ENCODE assay signal across 10 cellular contexts in the genomic region with DNA sequence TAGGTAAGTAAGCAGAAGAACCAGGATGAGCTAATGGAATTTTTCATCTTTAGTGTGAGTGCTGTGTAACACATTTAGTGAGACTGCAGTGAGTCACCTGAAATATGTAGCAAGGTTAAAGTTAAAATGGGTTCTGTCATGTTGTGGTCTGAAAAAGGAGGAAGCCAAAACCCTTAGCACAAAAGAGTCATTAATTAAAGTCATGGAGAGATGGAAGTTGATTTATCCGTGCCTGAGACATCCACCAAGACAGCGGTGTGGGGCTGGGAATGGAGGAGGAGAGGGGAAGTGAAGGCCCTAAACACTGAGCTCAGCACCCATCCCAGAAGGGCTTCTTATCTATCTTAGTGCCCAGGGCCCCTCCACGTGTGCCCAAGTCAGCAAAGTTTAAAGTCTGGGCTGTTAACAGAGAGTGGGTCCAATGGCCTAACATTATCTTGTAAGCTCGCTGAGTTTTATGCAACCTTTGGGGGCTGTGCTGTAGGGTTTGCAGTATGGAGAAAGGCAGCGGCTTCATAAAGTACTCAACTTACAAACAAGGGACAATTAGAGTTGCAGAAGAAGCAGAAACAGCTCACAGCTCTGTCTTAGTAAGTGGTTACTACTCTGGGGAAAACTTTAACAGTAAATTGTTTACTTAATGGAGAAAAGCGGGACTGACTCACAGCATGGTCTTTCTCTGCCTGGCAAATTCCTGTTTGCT. TPM values are rescaled to one million over a fixed set of nuclear protein-coding genes. Genes with fewer than 3 reads are reported as not detected.
DNase-seq lines count a peak whose midpoint lies in the region; ATAC-seq and TF ChIP-seq lines count a peak whose summit lies in the region.
"Had no signal": no experiment of that assay in that cellular context is flagged by ENCODE, and none has a peak within 500 bp of the region (broad histone marks: within the 10 kb centered on the region; RNA-seq: fewer than 3 reads in every experiment).

No MANE protein-coding gene starts in this region.

- WGBS in right lobe of liver (ENCODE audit: insufficient coverage, low coverage, low lambda C conversion rate, missing lambda C conversion rate) = 59% methylated on average over 6 of the region's 6 CpGs

- peaks cover 0 to 15% (median 7%) of the 10 kb centered on the region in 4 donors for H3K36me3 ChIP-seq in right lobe of liver

- TF ChIP-seq CTCF in AG04450 (IDR thresholded peaks at IDR 0.05; ENCODE audit: low read depth, low read length) = no peak
- TF ChIP-seq CTCF in right lobe of liver (IDR thresholded peaks at IDR 0.05) = no peak

- no peak for TF ChIP-seq POLR2A in right lobe of liver (IDR thresholded peaks at IDR 0.05)

- in situ Hi-C loops in KBM-7 (cut with MboI; ENCODE audit: low pct_unique_long_range_greater_than_20kb, low sequenced_read_pairs) = no loop called here

- no peaks in the 10 kb centered on the region for H3K27me3 Mint-ChIP-seq in activated naive CD8-positive, alpha-beta T cell treated with anti-CD3 and anti-CD28 coated beads, Interleukin-2, amount 50 U/mL, for 24 hours

- H3K36me3 Mint-ChIP-seq in activated naive CD8-positive, alpha-beta T cell treated with anti-CD3 and anti-CD28 coated beads, Interleukin-2, amount 50 U/mL, for 24 hours (ENCODE audit: low read depth) = peaks cover 43% of the 10 kb centered on the region

- H3K4me1 Mint-ChIP-seq in activated naive CD8-positive, alpha-beta T cell treated with anti-CD3 and anti-CD28 coated beads, Interleukin-2, amount 50 U/mL, for 24 hours = peaks cover 22% of the 10 kb centered on the region

- CTCF ChIA-PET in AG04450 (lab: Charles Lee) = interaction anchor here (0.8 to 2.7 kb wide), 4 partner anchors 36 to 136 kb away, joined by 3 to 7 read pairs (median 6); no protein-coding TSS in a partner anchor

- H3K27ac ChIP-seq in AG04450 (ENCODE audit: low read depth, low read length) (peak overlapping the region; percentile 96), right lobe of liver (no peak overlapping the region)

- H3K9me3 Mint-ChIP-seq in activated naive CD8-positive, alpha-beta T cell treated with anti-CD3 and anti-CD28 coated beads, Interleukin-2, amount 50 U/mL, for 24 hours = no peaks in the 10 kb centered on the region

- H3K4me1 ChIP-seq in right lobe of liver = peaks cover 0 to 3% (median 0%) of the 10 kb centered on the region in 4 donors

- peak overlapping the region; percentile 29; the same call in 1 of the 2 replicates for H3K4me3 ChIP-seq in AG04450 (ENCODE audit: low read depth, low read length)
- H3K4me3 ChIP-seq in right lobe of liver = no peak overlapping the region

- H3K27ac Mint-ChIP-seq in activated naive CD8-positive, alpha-beta T cell treated with anti-CD3 and anti-CD28 coated beads, Interleukin-2, amount 50 U/mL, for 24 hours = peak overlapping the region; percentile 50

- intact Hi-C loops in right lobe of liver (cut with DNase I) = no loop called here

- H3K9me3 ChIP-seq in AG04450 (ENCODE audit: control insufficient read depth, insufficient read depth, low read length) (no peaks in the 10 kb centered on the region), right lobe of liver (no peaks in the 10 kb centered on the region)

- no peak overlapping the region for H3K4me3 Mint-ChIP-seq in activated naive CD8-positive, alpha-beta T cell treated with anti-CD3 and anti-CD28 coated beads, Interleukin-2, amount 50 U/mL, for 24 hours

- DNase-seq in AG04450 (ENCODE audit: low read depth, low spot score) (peak; percentile 61), KBM-7 (peak; percentile 73), right lobe of liver (peak in 1 of 3 donors; percentile 20), NCI-H1417 (lab: John Stamatoyannopoulos, UW) (no peak), NCI-H2171 treated with DMSO at 0.1 percent for 48 hours (lab: John Stamatoyannopoulos, UW) (no peak)
- DNase-seq in activated naive CD8-positive, alpha-beta T cell treated with anti-CD3 and anti-CD28 coated beads, Interleukin-2, amount 50 U/mL, for 24 hours = no peak
- DNase-seq in stimulated activated naive CD4-positive, alpha-beta T cell (lab: John Stamatoyannopoulos, UW) = no peak
- DNase-seq: NCI-H187 treated with DMSO at 0.1 percent for 48 hours; stimulated activated CD4-positive, alpha-beta T cell treated with anti-CD3 and anti-CD28 coated beads, Interleukin-2, amount 100 ng/mL, for 48 hours had no signal

- H3K27me3 ChIP-seq in AG04450 (ENCODE audit: control insufficient read depth, insufficient read depth, low read length) (no peaks in the 10 kb centered on the region), right lobe of liver (no peaks in the 10 kb centered on the region)

- POLR2A ChIA-PET in AG04450 (lab: Yijun Ruan, JAX) = interaction anchor here (0.7 to 2.1 kb wide), 2 partner anchors 10 to 131 kb away, joined by 3 to 6 read pairs; a partner anchor contains a TSS

- peak; percentile 76 for ATAC-seq in activated naive CD8-positive, alpha-beta T cell treated with anti-CD3 and anti-CD28 coated beads, Interleukin-2, amount 50 U/mL, for 24 hours
- ATAC-seq in right lobe of liver (peak in 3 of 4 donors; percentile 48 to 89 (median 61)), GM21447 (IDR thresholded peaks at IDR 0.05; ENCODE audit: unreplicated experiment) (no peak)

RNA-seq across cellular contexts. Expression of a gene that starts 9.3 kb away (rescaled TPM):
- 10.9 and 13.1 TPM in 2 replicates for polyA plus RNA-seq in AG04450 (2011; rRNA removed)
- polyA minus RNA-seq in AG04450 (2011; rRNA and poly(A)+ RNA removed) = 17.6 and 19.3 TPM in 2 replicates
- total RNA-seq in right lobe of liver = 10 to 100 TPM; 36.7 to 71.9 (median 58.5) TPM

RNA-seq across cellular contexts. Expression of a gene that starts 45.7 kb away (rescaled TPM):
- 43.0 and 46.6 TPM in 2 replicates for polyA plus RNA-seq in AG04450 (2011; rRNA removed)
- 49.1 and 59.9 TPM in 2 replicates for polyA minus RNA-seq in AG04450 (2011; rRNA and poly(A)+ RNA removed)
- total RNA-seq in right lobe of liver = 10 to 100 TPM in 1 of 6 experiments, 1 to 10 TPM in 5; 1.1 to 14.9 (median 4.2) TPM

Comparison
In these comparisons a context has a peak if more than half of its experiments do, and no peak if none do; other contexts are left out.
1. DNase-seq: peak in AG04450 (single experiment) and KBM-7 (single experiment); none in activated naive CD8-positive, alpha-beta T cell treated with anti-CD3 and anti-CD28 coated beads, Interleukin-2, amount 50 U/mL, for 24 hours (single experiment), stimulated activated naive CD4-positive, alpha-beta T cell (0 of 6), NCI-H1417 (0 of 3) and NCI-H2171 treated with DMSO at 0.1 percent for 48 hours (single experiment).